8 cellular contexts compared by ENCODE assay signal in the genomic region with DNA sequence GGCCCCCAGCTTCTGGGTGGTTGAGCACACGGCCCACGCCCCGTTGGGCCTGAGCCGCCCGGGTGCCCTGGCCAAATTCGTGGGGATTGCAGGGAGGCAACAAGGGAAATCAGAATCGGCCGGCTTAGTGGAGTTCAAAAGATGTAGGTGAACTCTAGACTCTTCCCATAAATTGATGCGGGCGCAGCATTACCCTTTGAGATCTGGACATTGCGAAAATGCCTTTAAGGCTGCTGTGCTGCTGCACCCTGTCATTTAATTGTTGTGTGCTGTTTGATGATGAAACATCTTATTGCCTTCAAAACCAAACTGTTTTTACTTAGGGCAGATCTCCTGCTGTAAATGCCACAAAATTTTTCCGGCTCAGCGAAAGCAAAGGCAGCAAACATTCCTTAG. TPM values are rescaled to one million over a fixed set of nuclear protein-coding genes. Genes with fewer than 3 reads are reported as not detected.
DNase-seq lines count a peak whose midpoint lies in the region; ATAC-seq and TF ChIP-seq lines count a peak whose summit lies in the region.

No MANE protein-coding gene starts in this region.

- H3K4me3 Mint-ChIP-seq in activated CD4-positive, alpha-beta T cell treated with anti-CD3 and anti-CD28 coated beads, Interleukin-2, amount 10 ng/mL, durations not matched to agents 7 days and 5 days: peak overlapping the region; percentile 75
- H3K4me3 Mint-ChIP-seq in activated CD4-positive, alpha-beta memory T cell treated with anti-CD3 and anti-CD28 coated beads, Interleukin-2, amount 10 ng/mL, durations not matched to agents 7 days and 5 days: peak overlapping the region; percentile 75

- no peaks in the 10 kb centered on the region for H3K36me3 ChIP-seq in spleen

- H3K9me3 ChIP-seq in spleen: peaks cover 0 to 9% (median 0%) of the 10 kb centered on the region in 8 donors

- TF ChIP-seq POLR2A in spleen (IDR thresholded peaks at IDR 0.05): no peak

- no peak for ATAC-seq in HG03175 (IDR thresholded peaks at IDR 0.05; ENCODE audit: unreplicated experiment)
- ATAC-seq in GM18519 (IDR thresholded peaks at IDR 0.05; ENCODE audit: low FRiP score, unreplicated experiment): no peak

- H3K27ac Mint-ChIP-seq in activated CD4-positive, alpha-beta T cell treated with anti-CD3 and anti-CD28 coated beads, Interleukin-2, amount 10 ng/mL, durations not matched to agents 7 days and 5 days: peak overlapping the region; percentile 84
- H3K27ac Mint-ChIP-seq in activated CD4-positive, alpha-beta memory T cell treated with anti-CD3 and anti-CD28 coated beads, Interleukin-2, amount 10 ng/mL, durations not matched to agents 7 days and 5 days: no peak overlapping the region

- no peak for DNase-seq in activated CD4-positive, alpha-beta T cell treated with anti-CD3 and anti-CD28 coated beads, Interleukin-2, amount 10 ng/mL, durations not matched to agents 7 days and 5 days
- DNase-seq in activated CD4-positive, alpha-beta T cell treated with anti-CD3 and anti-CD28 coated beads, Interleukin-2, amount 50 U/mL, for 1 hour: no peak
- DNase-seq in activated CD4-positive, alpha-beta memory T cell treated with anti-CD3 and anti-CD28 coated beads, Interleukin-2, amount 10 ng/mL, durations not matched to agents 7 days and 5 days: no peak
- peak; percentile 27 for DNase-seq in hepatic stellate cell (ENCODE audit: low spot score)
- DNase-seq in spleen: no peak
- no peak for DNase-seq in NCI-H1436 (lab: John Stamatoyannopoulos, UW)

- TF ChIP-seq CTCF in spleen (IDR thresholded peaks at IDR 0.05 in 8 of 11, conservative IDR thresholded peaks at IDR 0.05 in 3 of 11): no peak

- H3K36me3 Mint-ChIP-seq in activated CD4-positive, alpha-beta T cell treated with anti-CD3 and anti-CD28 coated beads, Interleukin-2, amount 10 ng/mL, durations not matched to agents 7 days and 5 days (ENCODE audit: low read depth): no peaks in the 10 kb centered on the region
- no peaks in the 10 kb centered on the region for H3K36me3 Mint-ChIP-seq in activated CD4-positive, alpha-beta memory T cell treated with anti-CD3 and anti-CD28 coated beads, Interleukin-2, amount 10 ng/mL, durations not matched to agents 7 days and 5 days (ENCODE audit: low read depth)

- H3K4me1 Mint-ChIP-seq in activated CD4-positive, alpha-beta T cell treated with anti-CD3 and anti-CD28 coated beads, Interleukin-2, amount 10 ng/mL, durations not matched to agents 7 days and 5 days: peaks cover 50% of the 10 kb centered on the region
- peaks cover 45% of the 10 kb centered on the region for H3K4me1 Mint-ChIP-seq in activated CD4-positive, alpha-beta memory T cell treated with anti-CD3 and anti-CD28 coated beads, Interleukin-2, amount 10 ng/mL, durations not matched to agents 7 days and 5 days

- POLR2A ChIA-PET in activated CD4-positive, alpha-beta T cell treated with anti-CD3 and anti-CD28 coated beads, Interleukin-2, amount 10 ng/mL, durations not matched to agents 7 days and 5 days (lab: Charles Lee): no interaction called here
- POLR2A ChIA-PET in activated CD4-positive, alpha-beta memory T cell treated with anti-CD3 and anti-CD28 coated beads, Interleukin-2, amount 10 ng/mL, durations not matched to agents 7 days and 5 days (lab: Charles Lee): interaction anchor here (0.8 kb wide), 1 partner anchor 42 kb away, joined by 5 read pairs; no protein-coding TSS in a partner anchor

- intact Hi-C loops in spleen (cut with DNase I; ENCODE audit: low total_unique reads): no loop called here

- CTCF ChIA-PET in activated CD4-positive, alpha-beta T cell treated with anti-CD3 and anti-CD28 coated beads, Interleukin-2, amount 10 ng/mL, durations not matched to agents 7 days and 5 days (lab: Charles Lee): interaction anchor here (0.7 to 1.9 kb wide), 5 partner anchors 12 to 57 kb away, joined by 3 to 5 read pairs (median 3); no protein-coding TSS in a partner anchor
- CTCF ChIA-PET in activated CD4-positive, alpha-beta memory T cell treated with anti-CD3 and anti-CD28 coated beads, Interleukin-2, amount 10 ng/mL, durations not matched to agents 7 days and 5 days (lab: Charles Lee): interaction anchor here (2.2 kb wide), 1 partner anchor 28 kb away, joined by 5 read pairs; the partner anchor contains the start of gene SMIM9

- peaks cover 0 to 49% (median 24%) of the 10 kb centered on the region in 6 donors for H3K4me1 ChIP-seq in spleen

- 9 to 41% (median 16%) methylated on average over 10 to 13 of the region's 13 CpGs for WGBS in spleen, 5 donors

- no peaks in the 10 kb centered on the region for H3K9me3 Mint-ChIP-seq in activated CD4-positive, alpha-beta T cell treated with anti-CD3 and anti-CD28 coated beads, Interleukin-2, amount 10 ng/mL, durations not matched to agents 7 days and 5 days
- H3K9me3 Mint-ChIP-seq in activated CD4-positive, alpha-beta memory T cell treated with anti-CD3 and anti-CD28 coated beads, Interleukin-2, amount 10 ng/mL, durations not matched to agents 7 days and 5 days: no peaks in the 10 kb centered on the region

- H3K27me3 Mint-ChIP-seq in activated CD4-positive, alpha-beta T cell treated with anti-CD3 and anti-CD28 coated beads, Interleukin-2, amount 10 ng/mL, durations not matched to agents 7 days and 5 days: peaks cover 5% of the 10 kb centered on the region
- H3K27me3 Mint-ChIP-seq in activated CD4-positive, alpha-beta memory T cell treated with anti-CD3 and anti-CD28 coated beads, Interleukin-2, amount 10 ng/mL, durations not matched to agents 7 days and 5 days: peaks cover 4% of the 10 kb centered on the region

- no peaks in the 10 kb centered on the region for H3K27me3 ChIP-seq in spleen (replicated peaks in 1 of 7)

- H3K27ac ChIP-seq in spleen: peak overlapping the region in 7 of 8 donors; percentile 66 to 90 (median 84)

- H3K4me3 ChIP-seq in spleen: peak overlapping the region; percentile 60 to 87 (median 64)

RNA-seq across cellular contexts. Expression of gene MPP1, which starts 0.4 kb away (rescaled TPM):
- 10 to 100 TPM; 45.0 to 48.6 TPM for total RNA-seq in activated CD4-positive, alpha-beta T cell treated with anti-CD3 and anti-CD28 coated beads, Interleukin-2, amount 10 ng/mL, durations not matched to agents 7 days and 5 days
- total RNA-seq in activated CD4-positive, alpha-beta memory T cell treated with anti-CD3 and anti-CD28 coated beads, Interleukin-2, amount 10 ng/mL, durations not matched to agents 7 days and 5 days: 10 to 100 TPM; 26.5 to 29.8 TPM
- 100 to 1,000 TPM in 3 of 7 donors, 10 to 100 TPM in 4; 76.5 to 122 (median 90.7) TPM for total RNA-seq in spleen
- polyA plus RNA-seq in spleen: 10 to 100 TPM; 24.3 to 45.9 (median 31.8) TPM

RNA-seq across cellular contexts. Expression of gene SMIM9, which starts 28.8 kb away (rescaled TPM):
- total RNA-seq in activated CD4-positive, alpha-beta T cell treated with anti-CD3 and anti-CD28 coated beads, Interleukin-2, amount 10 ng/mL, durations not matched to agents 7 days and 5 days: not detected
- total RNA-seq in activated CD4-positive, alpha-beta memory T cell treated with anti-CD3 and anti-CD28 coated beads, Interleukin-2, amount 10 ng/mL, durations not matched to agents 7 days and 5 days: not detected
- total RNA-seq in spleen: 1 to 10 TPM in 2 of 7 donors, not detected in 5; 1.3 to 4.9 TPM
- polyA plus RNA-seq in spleen: not detected

RNA-seq across cellular contexts. Expression of gene DKC1, which starts 43.0 kb away (rescaled TPM):
- total RNA-seq in activated CD4-positive, alpha-beta T cell treated with anti-CD3 and anti-CD28 coated beads, Interleukin-2, amount 10 ng/mL, durations not matched to agents 7 days and 5 days: 10 to 100 TPM; 64.7 to 69.3 TPM
- total RNA-seq in activated CD4-positive, alpha-beta memory T cell treated with anti-CD3 and anti-CD28 coated beads, Interleukin-2, amount 10 ng/mL, durations not matched to agents 7 days and 5 days: 10 to 100 TPM; 46.8 to 50.4 TPM
- 10 to 100 TPM; 32.0 to 54.4 (median 39.3) TPM for total RNA-seq in spleen
- 10 to 100 TPM; 34.0 to 42.7 (median 38.8) TPM for polyA plus RNA-seq in spleen

RNA-seq across cellular contexts. Expression of gene GAB3, which starts 54.8 kb away (rescaled TPM):
- 1 to 10 TPM; 4.5 to 5.5 TPM for total RNA-seq in activated CD4-positive, alpha-beta T cell treated with anti-CD3 and anti-CD28 coated beads, Interleukin-2, amount 10 ng/mL, durations not matched to agents 7 days and 5 days
- 10 to 100 TPM; 10.5 to 12.0 TPM for total RNA-seq in activated CD4-positive, alpha-beta memory T cell treated with anti-CD3 and anti-CD28 coated beads, Interleukin-2, amount 10 ng/mL, durations not matched to agents 7 days and 5 days
- total RNA-seq in spleen: 10 to 100 TPM; 22.1 to 40.3 (median 36.1) TPM
- polyA plus RNA-seq in spleen: 1 to 10 TPM; 7.4 to 8.4 (median 7.9) TPM
